23 cellular contexts compared by ENCODE assay signal in the genomic region with DNA sequence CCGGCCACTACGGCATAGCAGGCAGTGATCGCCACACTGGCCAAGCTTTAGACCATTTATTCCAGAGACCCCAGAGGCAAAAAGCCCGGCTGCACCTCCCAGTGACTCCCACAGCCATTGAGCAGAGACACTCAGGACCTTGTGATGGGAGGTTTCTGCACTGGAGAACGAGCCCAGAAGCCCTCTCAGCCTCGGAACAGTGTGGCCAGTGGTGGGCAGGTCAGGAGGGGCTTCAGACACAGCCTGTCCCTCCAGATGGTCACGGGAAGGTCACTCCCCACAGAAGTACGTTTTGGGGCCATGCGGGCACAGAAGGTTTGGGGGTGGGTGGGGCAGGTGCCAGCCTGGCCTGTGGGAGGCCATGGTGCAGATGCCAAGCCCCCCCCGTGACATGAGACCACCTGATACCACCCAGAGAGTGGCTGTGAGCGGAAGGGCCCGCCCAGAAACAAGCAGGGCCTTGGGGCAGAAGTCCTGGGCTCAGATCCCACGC. TPM values are rescaled to one million over a fixed set of nuclear protein-coding genes. Genes with fewer than 3 reads are reported as not detected.
A peak's percentile ranks its signal among the peaks of the same experiment; 100 is the strongest.
DNase-seq lines count a peak whose midpoint lies in the region; ATAC-seq, FAIRE-seq and TF ChIP-seq lines count a peak whose summit lies in the region.
"Had no signal": no experiment of that assay in that cellular context is flagged by ENCODE, and none has a peak within 500 bp of the region (broad histone marks: within the 10 kb centered on the region; RNA-seq: fewer than 3 reads in every experiment).

No MANE protein-coding gene starts in this region.

- no peak for TF ChIP-seq RAD21 in H1 (IDR thresholded peaks at IDR 0.05 in 1 of 2, conservative IDR thresholded peaks at IDR 0.05 in 1 of 2; ENCODE audit: low read depth in 2 of 2, low read length in 2 of 2)
- TF ChIP-seq RAD21 in liver (IDR thresholded peaks at IDR 0.05), result no peak

- no peak for TF ChIP-seq CTCF in GM23338 (conservative IDR thresholded peaks at IDR 0.05; ENCODE audit: low read depth in 2 of 2)
- TF ChIP-seq CTCF in H1 (IDR thresholded peaks at IDR 0.05; ENCODE audit: control extremely low read depth in 1 of 3, insufficient read depth in 1 of 3, low read depth in 1 of 3, low read length in 3 of 3), result no peak
- TF ChIP-seq CTCF in liver (IDR thresholded peaks at IDR 0.05; ENCODE audit: low read depth, low read length, missing input control), result no peak
- no peak for TF ChIP-seq CTCF in A673 (conservative IDR thresholded peaks at IDR 0.05; ENCODE audit: low read depth, low read length)

- H3K27me3 ChIP-seq in GM23338 (ENCODE audit: insufficient read depth) (no peaks in the 10 kb centered on the region), H1 (replicated peaks in 1 of 4; ENCODE audit: control insufficient read depth in 3 of 4, extremely low read depth in 1 of 4, insufficient read depth in 3 of 4, low read length in 3 of 4) (no peaks in the 10 kb centered on the region; a peak in 2 of 7 replicates), liver (ENCODE audit: control insufficient read depth in 4 of 4, insufficient read depth in 4 of 4, low read length in 3 of 4) (no peaks in the 10 kb centered on the region), skeletal muscle satellite cell (ENCODE audit: control insufficient read depth, insufficient read depth, low read length) (peaks cover 19% of the 10 kb centered on the region), A673 (replicated peaks; ENCODE audit: insufficient read depth, low read depth, low read length, poor library complexity) (no peaks in the 10 kb centered on the region)

- H3K9me3 ChIP-seq in H1 (ENCODE audit: insufficient read depth in 2 of 2, low read depth in 1 of 2, low read length in 1 of 2) (no peaks in the 10 kb centered on the region), liver (ENCODE audit: control insufficient read depth in 4 of 4, low read length in 3 of 4) (no peaks in the 10 kb centered on the region), skeletal muscle satellite cell (replicated peaks; ENCODE audit: low read length) (no peaks in the 10 kb centered on the region), A673 (ENCODE audit: low read depth, low read length, poor library complexity, severe bottlenecking) (no peaks in the 10 kb centered on the region)
- H3K9me3 ChIP-seq: psoas muscle had no signal

- peak overlapping the region; percentile 32; the same call in 1 of the 2 replicates for H4K8ac ChIP-seq in H1 (ENCODE audit: extremely low read depth, insufficient read depth, low read length)

- no peak overlapping the region for H3K27ac Mint-ChIP-seq in GM23338
- H3K27ac Mint-ChIP-seq: activated B cell treated with CpG ODN at 0.5 μM for 24 hours; naive thymus-derived CD8-positive, alpha-beta T cell; T-helper 17 cell had no signal

- H3K9me3 Mint-ChIP-seq in GM23338, result no peaks in the 10 kb centered on the region
- H3K9me3 Mint-ChIP-seq: activated B cell treated with CpG ODN at 0.5 μM for 24 hours; CD4-positive, alpha-beta memory T cell; naive thymus-derived CD8-positive, alpha-beta T cell had no signal

- H3K4me2 ChIP-seq in GM23338 (no peak overlapping the region), H1 (ENCODE audit: insufficient read depth in 1 of 2, low read depth in 2 of 2, low read length in 2 of 2) (no peak overlapping the region; a peak in 1 of 4 replicates), skeletal muscle satellite cell (ENCODE audit: low read length) (peak overlapping the region; percentile 78)

- no peak for TF ChIP-seq POLR2A in H1 (IDR thresholded peaks at IDR 0.05; ENCODE audit: control extremely low read depth in 1 of 2, low read depth in 2 of 2, low read length in 2 of 2)
- no peak for TF ChIP-seq POLR2A in erythroblast (IDR thresholded peaks at IDR 0.05; ENCODE audit: low read length)

- intact Hi-C loops in A673 (cut with micrococcal nuclease; ENCODE audit: unreplicated experiment), result no loop called here

- no peak for TF ChIP-seq EP300 in H1 (IDR thresholded peaks at IDR 0.05; ENCODE audit: borderline replicate concordance in 1 of 2, low read depth in 2 of 2, low read length in 2 of 2)

- no TSS peak for BruUV-seq in A673 (replicated peaks; lab: Mats Ljungman, UMichigan)

- H2BK5ac ChIP-seq in H1 (ENCODE audit: low read depth, low read length), result no peak overlapping the region; the same call in 1 of the 2 replicates

- peaks cover 14% of the 10 kb centered on the region for H3K27me3 Mint-ChIP-seq in GM23338 (ENCODE audit: insufficient read depth, low read depth, poor library complexity)

- H3K36me3 ChIP-seq in GM23338 (ENCODE audit: insufficient read depth) (no peaks in the 10 kb centered on the region), H1 (ENCODE audit: control insufficient read depth in 2 of 4, insufficient read depth in 4 of 4, low read length in 3 of 4) (no peaks in the 10 kb centered on the region; a peak in 1 of 8 replicates), liver (ENCODE audit: control insufficient read depth in 4 of 4, insufficient read depth in 3 of 4, low read depth in 1 of 4, low read length in 3 of 4) (peaks cover 0 to 4% (median 1%) of the 10 kb centered on the region in 4 donors), skeletal muscle satellite cell (ENCODE audit: insufficient read depth, low read length) (no peaks in the 10 kb centered on the region), A673 (ENCODE audit: insufficient read depth, low read length, poor library complexity, severe bottlenecking) (no peaks in the 10 kb centered on the region)

- H3K27ac ChIP-seq in GM23338 (ENCODE audit: low read depth) (no peak overlapping the region), H1 (ENCODE audit: low read depth, low read length) (no peak overlapping the region), liver (ENCODE audit: low read depth in 1 of 2, low read length in 2 of 2) (peak overlapping the region; percentile 54 to 68), A673 (ENCODE audit: low read depth, low read length, poor library complexity, severe bottlenecking) (no peak overlapping the region)
- H3K27ac ChIP-seq: foreskin keratinocyte, psoas muscle had no signal

- CTCF ChIA-PET in H1 (lab: Charles Lee; ENCODE audit: partially characterized antibody), result interaction anchor here (1.4 to 2.0 kb wide), 4 partner anchors 10 to 95 kb away, joined by 4 to 8 read pairs (median 6); no protein-coding TSS in a partner anchor
- CTCF ChIA-PET in A673 (lab: Charles Lee), result no interaction called here

- H2AFZ ChIP-seq in GM23338, result peak overlapping the region; percentile 78; the same call in 1 of the 2 replicates
- no peak overlapping the region for H2AFZ ChIP-seq in H1 (ENCODE audit: low read length)

- H2BK120ac ChIP-seq in H1 (replicated peaks; ENCODE audit: low read depth, low read length), result no peak overlapping the region

- 89% methylated on average over 13 of the region's 13 CpGs; no CpG with 5 or more reads in 1 of the 2 experiments for WGBS in H1 (ENCODE audit: extremely low coverage in 1 of 2, insufficient coverage in 1 of 2, insufficient read length in 1 of 2, insufficient replicate concordance in 2 of 2, low coverage in 1 of 2, low lambda C conversion rate in 2 of 2, missing lambda C conversion rate in 1 of 2), 2 experiments
- 72% methylated on average over 13 of the region's 13 CpGs for WGBS in liver

- peak overlapping the region; percentile 59 for H3K4ac ChIP-seq in H1 (replicated peaks; ENCODE audit: insufficient read length, low read depth, low read length)

- no peaks in the 10 kb centered on the region; the same call in 2 of the 3 replicates for H3K36me3 Mint-ChIP-seq in GM23338 (ENCODE audit: low read depth)
- H3K36me3 Mint-ChIP-seq: CD4-positive, alpha-beta memory T cell; naive thymus-derived CD8-positive, alpha-beta T cell had no signal

- H2BK12ac ChIP-seq in H1 (ENCODE audit: low read depth, low read length), result peak overlapping the region; percentile 27; the same call in 1 of the 2 replicates

- no peak overlapping the region for H3K4me3 Mint-ChIP-seq in GM23338
- H3K4me3 Mint-ChIP-seq: activated B cell treated with CpG ODN at 0.5 μM for 24 hours; CD4-positive, alpha-beta memory T cell; naive thymus-derived CD8-positive, alpha-beta T cell; T-helper 17 cell had no signal

- H4K5ac ChIP-seq in H1 (ENCODE audit: insufficient read length, low read depth, low read length), result no peak overlapping the region

- H3K79me2 ChIP-seq in GM23338 (replicated peaks; ENCODE audit: insufficient read depth) (no peaks in the 10 kb centered on the region), H1 (ENCODE audit: control insufficient read depth in 1 of 2, insufficient read depth in 2 of 2, low read length in 2 of 2) (no peaks in the 10 kb centered on the region)

- H3K4me3 ChIP-seq in GM23338, result no peak overlapping the region
- H3K4me3 ChIP-seq in H1 (ENCODE audit: extremely low read depth in 1 of 4, insufficient read depth in 2 of 4, low read depth in 3 of 4, low read length in 4 of 4), result no peak overlapping the region
- H3K4me3 ChIP-seq in liver (ENCODE audit: low read depth in 1 of 3, low read length in 3 of 3), result no peak overlapping the region
- peak overlapping the region; percentile 63 for H3K4me3 ChIP-seq in skeletal muscle satellite cell (ENCODE audit: low read length)
- no peak overlapping the region for H3K4me3 ChIP-seq in A673 (ENCODE audit: low read depth, low read length, poor library complexity, severe bottlenecking)

- peak overlapping the region; percentile 81; the same call in 1 of the 2 replicates for H2BK15ac ChIP-seq in H1 (ENCODE audit: low read length)

- H4K20me1 ChIP-seq in GM23338 (replicated peaks; ENCODE audit: insufficient read depth), result no peaks in the 10 kb centered on the region
- peaks cover 0 to 4% of the 10 kb centered on the region in 2 experiments for H4K20me1 ChIP-seq in H1 (replicated peaks in 1 of 2; ENCODE audit: control insufficient read depth in 1 of 2, insufficient read depth in 2 of 2, low read length in 2 of 2)

- no peak for FAIRE-seq in H1 (lab: Jason Lieb, UNC)

- H3K18ac ChIP-seq in H1 (ENCODE audit: extremely low read depth, low read length), result no peak overlapping the region

- ATAC-seq in GM23338, result no peak
- no peak for ATAC-seq in GM18873 (IDR thresholded peaks at IDR 0.05; ENCODE audit: low FRiP score, unreplicated experiment)
- ATAC-seq: foreskin keratinocyte; naive thymus-derived CD8-positive, alpha-beta T cell; stimulated activated naive CD8-positive, alpha-beta T cell treated with anti-CD3 and anti-CD28 coated beads, Interleukin-15, Interleukin-2, amounts not matched to agents 100 U/mL and 50 U/mL, for 24 hours; T-helper 17 cell had no signal

- peaks cover 11% of the 10 kb centered on the region for H3K4me1 Mint-ChIP-seq in GM23338
- H3K4me1 Mint-ChIP-seq: activated B cell treated with CpG ODN at 0.5 μM for 24 hours; naive thymus-derived CD8-positive, alpha-beta T cell; T-helper 17 cell had no signal

- no peaks in the 10 kb centered on the region for H3F3A ChIP-seq in GM23338 (replicated peaks; ENCODE audit: low read depth)

- POLR2A ChIA-PET in H1 (lab: Charles Lee; ENCODE audit: partially characterized antibody) (interaction anchor here (2.0 kb wide), 1 partner anchor 12 kb away, joined by 6 read pairs; no protein-coding TSS in a partner anchor), A673 (lab: Charles Lee; ENCODE audit: low non-redundant PET) (no interaction called here)

- no peak overlapping the region for H3K56ac ChIP-seq in H1 (replicated peaks; ENCODE audit: insufficient read length, low read depth, low read length)

- no peak overlapping the region for H3K23ac ChIP-seq in H1 (ENCODE audit: insufficient read length)

- H4K91ac ChIP-seq in H1 (replicated peaks; ENCODE audit: insufficient read length, low read length), result no peak overlapping the region

- no peak overlapping the region for H3K14ac ChIP-seq in H1 (ENCODE audit: insufficient read length)

- no peaks in the 10 kb centered on the region for H3K79me1 ChIP-seq in H1 (ENCODE audit: low read depth, low read length)

- H3K4me1 ChIP-seq in GM23338 (ENCODE audit: insufficient read depth) (no peaks in the 10 kb centered on the region), H1 (replicated peaks in 1 of 4; ENCODE audit: control insufficient read depth in 3 of 4, insufficient read depth in 4 of 4, low read length in 3 of 4) (peaks cover 0 to 10% (median 8%) of the 10 kb centered on the region in 4 experiments; a peak in 5 of 7 replicates), liver (ENCODE audit: control insufficient read depth in 4 of 4, insufficient read depth in 4 of 4, low read length in 3 of 4) (peaks cover 3 to 29% (median 18%) of the 10 kb centered on the region in 4 donors), skeletal muscle satellite cell (ENCODE audit: control insufficient read depth, insufficient read depth, low read length) (peaks cover 19% of the 10 kb centered on the region), A673 (ENCODE audit: insufficient read depth, low read length, poor library complexity, severe bottlenecking) (no peaks in the 10 kb centered on the region)
- H3K4me1 ChIP-seq: foreskin keratinocyte, psoas muscle had no signal

- H3K23me2 ChIP-seq in H1 (ENCODE audit: low read depth, low read length), result no peaks in the 10 kb centered on the region

- DNase-seq in GM23338 (ENCODE audit: low spot score) (no peak), H1 (ENCODE audit: low read depth in 1 of 2, low spot score in 2 of 2) (no peak), NCI-H524 treated with DMSO at 0.1 percent for 48 hours (lab: John Stamatoyannopoulos, UW) (no peak), A673 (ENCODE audit: low spot score) (no peak), erythroblast (lab: John Stamatoyannopoulos, UW) (no peak)
- DNase-seq: activated CD8-positive, alpha-beta memory T cell treated with anti-CD3 and anti-CD28 coated beads for 24 hours; activated gamma-delta T cell; CD4-positive, alpha-beta memory T cell; cerebellar nuclear complex; foreskin keratinocyte; NCI-H187 treated with DMSO at 0.1 percent for 48 hours; NCI-H446 treated with DMSO at 0.1 percent for 48 hours; SHP77; stimulated activated naive CD8-positive, alpha-beta T cell treated with anti-CD3 and anti-CD28 coated beads, Interleukin-15, Interleukin-2, amounts not matched to agents 100 U/mL and 50 U/mL, for 24 hours; T-helper 17 cell had no signal

- no peak overlapping the region for H3K9ac ChIP-seq in H1 (replicated peaks in 1 of 4; ENCODE audit: extremely low read depth in 1 of 4, low read depth in 3 of 4, low read length in 3 of 4)
- no peak overlapping the region for H3K9ac ChIP-seq in liver (ENCODE audit: low read depth in 1 of 2, low read length in 2 of 2)
- peak overlapping the region; percentile 6 for H3K9ac ChIP-seq in skeletal muscle satellite cell (ENCODE audit: low read depth, low read length)

- no peak overlapping the region for H2AK5ac ChIP-seq in H1 (ENCODE audit: low read depth, low read length)

- H2BK20ac ChIP-seq in H1 (ENCODE audit: low read length), result no peak overlapping the region

- H3K9me2 ChIP-seq in GM23338 (ENCODE audit: insufficient read depth), result no peaks in the 10 kb centered on the region

RNA-seq across cellular contexts. Expression of gene F10, which starts 0.6 kb away (rescaled TPM):
- total RNA-seq in GM23338 (2014; rRNA removed; shearing (Covaris generic)), result 0.76 and 1.0 TPM in 2 replicates
- 1.6 and 1.7 TPM in 2 replicates for polyA plus RNA-seq in GM23338 (2016; fragmentation: Nextera tagmentation; extraction: Ambion mirVana)
- total RNA-seq in H1 (2021; fragmentation: NEBNext Ultra II Directional; extraction: Animal tissue kit (Norgen Biotek cat#: 25700)), result 2.0 and 2.3 TPM in 2 replicates
- polyA plus RNA-seq in H1 (2011; rRNA removed), result 3.5 and 4.2 TPM in 2 replicates
- polyA plus RNA-seq in H1 (2011; cell fraction: cytosol; rRNA removed), result 3.9 TPM
- 3.1 TPM for polyA plus RNA-seq in H1 (2011; cell fraction: nucleus; rRNA removed)
- 1.9 to 3.5 TPM (median 2.6 TPM) in 4 replicates for polyA plus RNA-seq in H1 (2012, experiment 1 of 2)
- 1.4 TPM for polyA plus RNA-seq in H1 (2012, experiment 2 of 2)
- polyA plus RNA-seq in H1 (2013, experiment 1 of 2), result 2.9 TPM
- 3.4 TPM for polyA plus RNA-seq in H1 (2013, experiment 2 of 2)
- 0.91 and 1.4 TPM in 2 replicates for polyA minus RNA-seq in H1 (2011; rRNA and poly(A)+ RNA removed)
- 0.81 TPM for polyA minus RNA-seq in H1 (2011; cell fraction: cytosol; rRNA and poly(A)+ RNA removed)
- 1.6 TPM for polyA minus RNA-seq in H1 (2011; cell fraction: nucleus; rRNA and poly(A)+ RNA removed)
- total RNA-seq in liver, result 100 to 1,000 TPM in 1 of 2 donors, 10 to 100 TPM in 1; 85.3 to 110 TPM
- 100 to 1,000 TPM; 124 to 199 TPM for polyA plus RNA-seq in liver
- 1.5 and 1.8 TPM in 2 replicates for total RNA-seq in skeletal muscle satellite cell (2012; rRNA removed)
- total RNA-seq in A673 (2021), result not detected in 2 replicates
- total RNA-seq: activated B cell treated with CpG ODN at 0.5 μM for 24 hours; CD4-positive, alpha-beta memory T cell; foreskin keratinocyte; MCF 10A; naive thymus-derived CD8-positive, alpha-beta T cell; T-helper 17 cell had no signal
- polyA plus RNA-seq: CD4-positive, alpha-beta memory T cell; foreskin keratinocyte; naive thymus-derived CD8-positive, alpha-beta T cell had no signal

RNA-seq across cellular contexts. Expression of gene F7, which starts 16.4 kb away (rescaled TPM):
- total RNA-seq in GM23338 (2014; rRNA removed; shearing (Covaris generic)), result 0.16 and 0.24 TPM in 2 replicates
- polyA plus RNA-seq in GM23338 (2016; fragmentation: Nextera tagmentation; extraction: Ambion mirVana) (0.16 and 0.21 TPM in 2 replicates), H1 (2011; rRNA removed) (0.85 and 0.98 TPM in 2 replicates), liver (10 to 100 TPM; 46.6 to 92.6 TPM)
- 0.43 and 0.67 TPM in 2 replicates for total RNA-seq in H1 (2021; fragmentation: NEBNext Ultra II Directional; extraction: Animal tissue kit (Norgen Biotek cat#: 25700))
- 0.93 TPM for polyA plus RNA-seq in H1 (2011; cell fraction: cytosol; rRNA removed)
- polyA plus RNA-seq in H1 (2011; cell fraction: nucleus; rRNA removed), result 4.3 TPM
- polyA plus RNA-seq in H1 (2012, experiment 1 of 2), result 0.39 to 1.4 TPM (median 0.95 TPM) in 4 replicates
- 0.12 TPM for polyA plus RNA-seq in H1 (2012, experiment 2 of 2)
- polyA plus RNA-seq in H1 (2013, experiment 1 of 2), result 0.18 TPM
- 0.18 TPM for polyA plus RNA-seq in H1 (2013, experiment 2 of 2)
- polyA minus RNA-seq in H1 (2011; rRNA and poly(A)+ RNA removed), result 1.5 and 3.2 TPM in 2 replicates
- polyA minus RNA-seq in H1 (2011; cell fraction: cytosol; rRNA and poly(A)+ RNA removed), result not detected
- 2.6 TPM for polyA minus RNA-seq in H1 (2011; cell fraction: nucleus; rRNA and poly(A)+ RNA removed)
- total RNA-seq in liver (10 to 100 TPM; 52.5 to 80.0 TPM), A673 (2021) (not detected in 2 replicates)
- not detected in 2 replicates for total RNA-seq in skeletal muscle satellite cell (2012; rRNA removed)
- total RNA-seq: activated B cell treated with CpG ODN at 0.5 μM for 24 hours; CD4-positive, alpha-beta memory T cell; foreskin keratinocyte; MCF 10A; T-helper 17 cell had no signal
- polyA plus RNA-seq: CD4-positive, alpha-beta memory T cell; foreskin keratinocyte had no signal

RNA-seq across cellular contexts. Expression of gene PROZ, which starts 36.5 kb away (rescaled TPM):
- not detected in 2 replicates for total RNA-seq in GM23338 (2014; rRNA removed; shearing (Covaris generic))
- polyA plus RNA-seq in GM23338 (2016; fragmentation: Nextera tagmentation; extraction: Ambion mirVana), result 0.21 and 0.53 TPM in 2 replicates
- not detected in 2 replicates for total RNA-seq in H1 (2021; fragmentation: NEBNext Ultra II Directional; extraction: Animal tissue kit (Norgen Biotek cat#: 25700))
- polyA plus RNA-seq in H1 (2011; rRNA removed), result 0.05 TPM in 1 of 2 replicates, not detected in the other
- polyA plus RNA-seq in H1 (2011; cell fraction: cytosol; rRNA removed), result 0.05 TPM
- 0.68 TPM for polyA plus RNA-seq in H1 (2011; cell fraction: nucleus; rRNA removed)
- 0.50 to 0.68 TPM (median 0.63 TPM) in 3 of 4 replicates, not detected in the other for polyA plus RNA-seq in H1 (2012, experiment 1 of 2)
- 0.12 TPM for polyA plus RNA-seq in H1 (2012, experiment 2 of 2)
- polyA plus RNA-seq in H1 (2013, experiment 1 of 2), result not detected
- polyA plus RNA-seq in H1 (2013, experiment 2 of 2), result not detected
- polyA minus RNA-seq in H1 (2011; rRNA and poly(A)+ RNA removed), result not detected in 2 replicates
- not detected for polyA minus RNA-seq in H1 (2011; cell fraction: cytosol; rRNA and poly(A)+ RNA removed)
- not detected for polyA minus RNA-seq in H1 (2011; cell fraction: nucleus; rRNA and poly(A)+ RNA removed)
- 10 to 100 TPM; 10.6 to 36.6 TPM for total RNA-seq in liver
- 10 to 100 TPM; 23.9 to 40.7 TPM for polyA plus RNA-seq in liver
- not detected in 2 replicates for total RNA-seq in skeletal muscle satellite cell (2012; rRNA removed)
- total RNA-seq in A673 (2021), result not detected in 2 replicates
- total RNA-seq: activated B cell treated with CpG ODN at 0.5 μM for 24 hours; CD4-positive, alpha-beta memory T cell; foreskin keratinocyte; lower leg skin; MCF 10A; naive thymus-derived CD8-positive, alpha-beta T cell; psoas muscle; T-helper 17 cell had no signal
- polyA plus RNA-seq: foreskin keratinocyte; naive thymus-derived CD8-positive, alpha-beta T cell; psoas muscle had no signal

Comparison
In these comparisons a context has a peak if more than half of its experiments do, and no peak if none do; other contexts are left out.
1. H3K27ac ChIP-seq: peak in liver (2 of 2); none in GM23338 (single experiment), H1 (single experiment) and A673 (single experiment).
2. RNA of gene F10, which starts 0.6 kb away (total RNA-seq): 85.3 to 110 TPM in liver; 2.0 to 2.3 TPM in H1, 0.76 to 1.0 TPM in GM23338 and not detected in A673; every median in the first group is over 10 times any median in the second.
3. RNA of gene F7, which starts 16.4 kb away (total RNA-seq): 52.5 to 80.0 TPM in liver; 0.43 to 0.67 TPM in H1, 0.16 to 0.24 TPM in GM23338 and not detected in A673; every median in the first group is over 10 times any median in the second.
4. RNA of gene PROZ, which starts 36.5 kb away (total RNA-seq): 10.6 to 36.6 TPM in liver; not detected in H1, not detected in GM23338 and not detected in A673; every median in the first group is over 10 times any median in the second.